In the genomic region with DNA sequence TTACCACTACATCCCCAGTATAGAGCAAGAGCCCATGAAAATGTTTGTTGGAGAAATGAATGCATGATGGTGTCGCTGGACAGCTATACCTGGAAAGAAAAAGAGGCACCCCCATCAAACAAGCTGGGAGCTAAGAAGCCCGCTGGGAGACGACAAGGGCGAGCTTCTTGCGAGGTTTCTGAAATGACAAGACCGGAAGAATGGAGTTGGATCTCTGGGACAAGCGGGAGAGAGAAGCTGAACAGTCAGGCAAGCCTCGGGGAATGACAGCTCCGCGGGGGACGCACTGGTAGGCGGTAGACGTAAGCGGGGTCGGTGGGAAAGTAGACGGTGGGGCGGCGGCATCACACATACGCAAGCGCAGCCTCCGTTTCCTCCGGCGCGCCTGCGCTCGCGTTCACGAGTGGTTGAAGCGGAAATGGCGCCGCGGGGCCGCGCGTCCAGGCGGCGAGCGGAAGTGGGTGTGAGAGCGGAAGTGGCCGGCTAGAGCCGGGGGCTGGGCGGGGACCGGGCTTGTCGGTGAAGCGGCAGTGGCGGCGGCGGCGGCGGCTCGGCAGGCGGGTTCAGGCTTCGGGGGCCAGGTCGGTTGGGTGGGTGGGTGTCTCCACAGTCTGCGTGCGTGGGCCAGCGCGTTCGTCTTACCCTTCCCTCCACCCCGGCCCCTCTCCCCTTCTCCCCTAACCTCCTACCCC, we compare ENCODE assay signal across 1 cellular context.
TF ChIP-seq lines count a peak whose summit lies in the region.

Gene ARPC2 (plus strand): TSS at position 516 of the 692 bp plus-strand sequence. CDS start 282 bp downstream, outside the sequence.

TF ChIP-seq in HepG2, 621 proteins besides CTCF, POLR2A, EP300 and RAD21 (continued from another document and continues in another):
- TF ChIP-seq, protein P1, sequence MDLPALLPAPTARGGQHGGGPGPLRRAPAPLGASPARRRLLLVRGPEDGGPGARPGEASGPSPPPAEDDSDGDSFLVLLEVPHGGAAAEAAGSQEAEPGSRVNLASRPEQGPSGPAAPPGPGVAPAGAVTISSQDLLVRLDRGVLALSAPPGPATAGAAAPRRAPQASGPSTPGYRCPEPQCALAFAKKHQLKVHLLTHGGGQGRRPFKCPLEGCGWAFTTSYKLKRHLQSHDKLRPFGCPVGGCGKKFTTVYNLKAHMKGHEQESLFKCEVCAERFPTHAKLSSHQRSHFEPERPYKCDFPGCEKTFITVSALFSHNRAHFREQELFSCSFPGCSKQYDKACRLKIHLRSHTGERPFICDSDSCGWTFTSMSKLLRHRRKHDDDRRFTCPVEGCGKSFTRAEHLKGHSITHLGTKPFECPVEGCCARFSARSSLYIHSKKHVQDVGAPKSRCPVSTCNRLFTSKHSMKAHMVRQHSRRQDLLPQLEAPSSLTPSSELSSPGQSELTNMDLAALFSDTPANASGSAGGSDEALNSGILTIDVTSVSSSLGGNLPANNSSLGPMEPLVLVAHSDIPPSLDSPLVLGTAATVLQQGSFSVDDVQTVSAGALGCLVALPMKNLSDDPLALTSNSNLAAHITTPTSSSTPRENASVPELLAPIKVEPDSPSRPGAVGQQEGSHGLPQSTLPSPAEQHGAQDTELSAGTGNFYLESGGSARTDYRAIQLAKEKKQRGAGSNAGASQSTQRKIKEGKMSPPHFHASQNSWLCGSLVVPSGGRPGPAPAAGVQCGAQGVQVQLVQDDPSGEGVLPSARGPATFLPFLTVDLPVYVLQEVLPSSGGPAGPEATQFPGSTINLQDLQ (CRISPR knock-in tag; IDR thresholded peaks at IDR 0.05): no peak
- TF ChIP-seq, protein P2, sequence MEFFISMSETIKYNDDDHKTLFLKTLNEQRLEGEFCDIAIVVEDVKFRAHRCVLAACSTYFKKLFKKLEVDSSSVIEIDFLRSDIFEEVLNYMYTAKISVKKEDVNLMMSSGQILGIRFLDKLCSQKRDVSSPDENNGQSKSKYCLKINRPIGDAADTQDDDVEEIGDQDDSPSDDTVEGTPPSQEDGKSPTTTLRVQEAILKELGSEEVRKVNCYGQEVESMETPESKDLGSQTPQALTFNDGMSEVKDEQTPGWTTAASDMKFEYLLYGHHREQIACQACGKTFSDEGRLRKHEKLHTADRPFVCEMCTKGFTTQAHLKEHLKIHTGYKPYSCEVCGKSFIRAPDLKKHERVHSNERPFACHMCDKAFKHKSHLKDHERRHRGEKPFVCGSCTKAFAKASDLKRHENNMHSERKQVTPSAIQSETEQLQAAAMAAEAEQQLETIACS (CRISPR knock-in tag; IDR thresholded peaks at IDR 0.05): peak; percentile 99
- no peak for TF ChIP-seq LRRFIP1 (CRISPR knock-in tag; conservative IDR thresholded peaks at IDR 0.05)
- peak; percentile 81; the same call in 1 of the 2 replicates for TF ChIP-seq ZNF724P (CRISPR knock-in tag; IDR thresholded peaks at IDR 0.05; ENCODE audit: borderline replicate concordance)
- TF ChIP-seq NFYB (CRISPR knock-in tag; IDR thresholded peaks at IDR 0.05): peak; percentile 10
- no peak for TF ChIP-seq MIXL1 (CRISPR knock-in tag; IDR thresholded peaks at IDR 0.05)
- TF ChIP-seq, protein P3, sequence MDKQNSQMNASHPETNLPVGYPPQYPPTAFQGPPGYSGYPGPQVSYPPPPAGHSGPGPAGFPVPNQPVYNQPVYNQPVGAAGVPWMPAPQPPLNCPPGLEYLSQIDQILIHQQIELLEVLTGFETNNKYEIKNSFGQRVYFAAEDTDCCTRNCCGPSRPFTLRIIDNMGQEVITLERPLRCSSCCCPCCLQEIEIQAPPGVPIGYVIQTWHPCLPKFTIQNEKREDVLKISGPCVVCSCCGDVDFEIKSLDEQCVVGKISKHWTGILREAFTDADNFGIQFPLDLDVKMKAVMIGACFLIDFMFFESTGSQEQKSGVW (CRISPR knock-in tag; IDR thresholded peaks at IDR 0.05; ENCODE audit: borderline replicate concordance): no peak
- peak; percentile 45 for TF ChIP-seq FOXA3 (CRISPR knock-in tag; IDR thresholded peaks at IDR 0.05)
- no peak for TF ChIP-seq RBM39 (IDR thresholded peaks at IDR 0.05; ENCODE audit: low read depth, low read length, poor library complexity, severe bottlenecking)
- TF ChIP-seq ZNF703 (CRISPR knock-in tag; IDR thresholded peaks at IDR 0.05; ENCODE audit: borderline replicate concordance): peak; percentile 1; the same call in 1 of the 2 replicates
- TF ChIP-seq RBM22 (optimal IDR thresholded peaks at IDR 0.05; ENCODE audit: low read length): no peak
- TF ChIP-seq MEF2D (CRISPR knock-in tag; IDR thresholded peaks at IDR 0.05): peak; percentile 63; the same call in 1 of the 2 replicates
- no peak for TF ChIP-seq ATF3 (CRISPR knock-in tag; IDR thresholded peaks at IDR 0.05)
- TF ChIP-seq ZBTB34 (CRISPR knock-in tag; IDR thresholded peaks at IDR 0.05): no peak
- no peak for TF ChIP-seq NONO (IDR thresholded peaks at IDR 0.05)
- TF ChIP-seq NONO (CRISPR knock-in tag; conservative IDR thresholded peaks at IDR 0.05): peak; percentile 44
- no peak for TF ChIP-seq TAF15 (IDR thresholded peaks at IDR 0.05; ENCODE audit: low read depth, low read length, poor library complexity, severe bottlenecking)
- TF ChIP-seq ZNF546 (CRISPR knock-in tag; conservative IDR thresholded peaks at IDR 0.05): no peak
- TF ChIP-seq ZNF331 (CRISPR knock-in tag; IDR thresholded peaks at IDR 0.05): peak; percentile 40; the same call in 1 of the 2 replicates
- 0 out of 2 replicates have a peak, but pooled peaks have one; percentile 45 for TF ChIP-seq XBP1 (CRISPR knock-in tag; IDR thresholded peaks at IDR 0.05)
- peak; percentile 85 for TF ChIP-seq ZNF792 (CRISPR knock-in tag; IDR thresholded peaks at IDR 0.05)
- TF ChIP-seq ZNF280B (CRISPR knock-in tag; IDR thresholded peaks at IDR 0.05; ENCODE audit: borderline replicate concordance): peak; percentile 87
- peak; percentile 99 for TF ChIP-seq NAIF1 (CRISPR knock-in tag; IDR thresholded peaks at IDR 0.05; ENCODE audit: borderline replicate concordance)
- peak; percentile 62; the same call in 1 of the 2 replicates for TF ChIP-seq ZNF788 (CRISPR knock-in tag; IDR thresholded peaks at IDR 0.05; ENCODE audit: borderline replicate concordance)
- no peak; the same call in 1 of the 2 replicates for TF ChIP-seq AHR (CRISPR knock-in tag; IDR thresholded peaks at IDR 0.05)
- TF ChIP-seq RFXAP (CRISPR knock-in tag; IDR thresholded peaks at IDR 0.05; ENCODE audit: borderline replicate concordance): 0 out of 2 replicates have a peak, but pooled peaks have one; percentile 55
- no peak for TF ChIP-seq ZFP36 (IDR thresholded peaks at IDR 0.05; ENCODE audit: borderline replicate concordance, low read depth, low read length, partially characterized antibody)
- TF ChIP-seq, protein P4, sequence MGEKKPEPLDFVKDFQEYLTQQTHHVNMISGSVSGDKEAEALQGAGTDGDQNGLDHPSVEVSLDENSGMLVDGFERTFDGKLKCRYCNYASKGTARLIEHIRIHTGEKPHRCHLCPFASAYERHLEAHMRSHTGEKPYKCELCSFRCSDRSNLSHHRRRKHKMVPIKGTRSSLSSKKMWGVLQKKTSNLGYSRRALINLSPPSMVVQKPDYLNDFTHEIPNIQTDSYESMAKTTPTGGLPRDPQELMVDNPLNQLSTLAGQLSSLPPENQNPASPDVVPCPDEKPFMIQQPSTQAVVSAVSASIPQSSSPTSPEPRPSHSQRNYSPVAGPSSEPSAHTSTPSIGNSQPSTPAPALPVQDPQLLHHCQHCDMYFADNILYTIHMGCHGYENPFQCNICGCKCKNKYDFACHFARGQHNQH (CRISPR knock-in tag; IDR thresholded peaks at IDR 0.05): peak; percentile 67; the same call in 1 of the 2 replicates
- TF ChIP-seq ARNT (IDR thresholded peaks at IDR 0.05): no peak
- TF ChIP-seq PRMT3 (CRISPR knock-in tag; IDR thresholded peaks at IDR 0.05; ENCODE audit: borderline replicate concordance, low read depth): no peak
- TF ChIP-seq KDM3A (CRISPR knock-in tag; IDR thresholded peaks at IDR 0.05; ENCODE audit: low read depth): no peak
- TF ChIP-seq ZNF768 (CRISPR knock-in tag; IDR thresholded peaks at IDR 0.05): peak; percentile 40; the same call in 1 of the 2 replicates
- TF ChIP-seq ZMAT3 (CRISPR knock-in tag; conservative IDR thresholded peaks at IDR 0.05): peak; percentile 50; the same call in 1 of the 2 replicates
- TF ChIP-seq, protein P5, sequence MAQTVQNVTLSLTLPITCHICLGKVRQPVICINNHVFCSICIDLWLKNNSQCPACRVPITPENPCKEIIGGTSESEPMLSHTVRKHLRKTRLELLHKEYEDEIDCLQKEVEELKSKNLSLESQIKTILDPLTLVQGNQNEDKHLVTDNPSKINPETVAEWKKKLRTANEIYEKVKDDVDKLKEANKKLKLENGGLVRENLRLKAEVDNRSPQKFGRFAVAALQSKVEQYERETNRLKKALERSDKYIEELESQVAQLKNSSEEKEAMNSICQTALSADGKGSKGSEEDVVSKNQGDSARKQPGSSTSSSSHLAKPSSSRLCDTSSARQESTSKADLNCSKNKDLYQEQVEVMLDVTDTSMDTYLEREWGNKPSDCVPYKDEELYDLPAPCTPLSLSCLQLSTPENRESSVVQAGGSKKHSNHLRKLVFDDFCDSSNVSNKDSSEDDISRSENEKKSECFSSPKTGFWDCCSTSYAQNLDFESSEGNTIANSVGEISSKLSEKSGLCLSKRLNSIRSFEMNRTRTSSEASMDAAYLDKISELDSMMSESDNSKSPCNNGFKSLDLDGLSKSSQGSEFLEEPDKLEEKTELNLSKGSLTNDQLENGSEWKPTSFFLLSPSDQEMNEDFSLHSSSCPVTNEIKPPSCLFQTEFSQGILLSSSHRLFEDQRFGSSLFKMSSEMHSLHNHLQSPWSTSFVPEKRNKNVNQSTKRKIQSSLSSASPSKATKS (CRISPR knock-in tag; IDR thresholded peaks at IDR 0.05): no peak
- TF ChIP-seq POLR2AphosphoS2 (IDR thresholded peaks at IDR 0.05; ENCODE audit: low read depth, low read length): no peak
- TF ChIP-seq ZNF713 (CRISPR knock-in tag; IDR thresholded peaks at IDR 0.05): 0 out of 2 replicates have a peak, but pooled peaks have one; percentile 19
- TF ChIP-seq, protein P6, sequence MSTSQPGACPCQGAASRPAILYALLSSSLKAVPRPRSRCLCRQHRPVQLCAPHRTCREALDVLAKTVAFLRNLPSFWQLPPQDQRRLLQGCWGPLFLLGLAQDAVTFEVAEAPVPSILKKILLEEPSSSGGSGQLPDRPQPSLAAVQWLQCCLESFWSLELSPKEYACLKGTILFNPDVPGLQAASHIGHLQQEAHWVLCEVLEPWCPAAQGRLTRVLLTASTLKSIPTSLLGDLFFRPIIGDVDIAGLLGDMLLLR (CRISPR knock-in tag; IDR thresholded peaks at IDR 0.05): peak; percentile 84
- peak; percentile 71; the same call in 1 of the 2 replicates for TF ChIP-seq HINFP (CRISPR knock-in tag; IDR thresholded peaks at IDR 0.05; ENCODE audit: low read depth)
